In the genomic region with DNA sequence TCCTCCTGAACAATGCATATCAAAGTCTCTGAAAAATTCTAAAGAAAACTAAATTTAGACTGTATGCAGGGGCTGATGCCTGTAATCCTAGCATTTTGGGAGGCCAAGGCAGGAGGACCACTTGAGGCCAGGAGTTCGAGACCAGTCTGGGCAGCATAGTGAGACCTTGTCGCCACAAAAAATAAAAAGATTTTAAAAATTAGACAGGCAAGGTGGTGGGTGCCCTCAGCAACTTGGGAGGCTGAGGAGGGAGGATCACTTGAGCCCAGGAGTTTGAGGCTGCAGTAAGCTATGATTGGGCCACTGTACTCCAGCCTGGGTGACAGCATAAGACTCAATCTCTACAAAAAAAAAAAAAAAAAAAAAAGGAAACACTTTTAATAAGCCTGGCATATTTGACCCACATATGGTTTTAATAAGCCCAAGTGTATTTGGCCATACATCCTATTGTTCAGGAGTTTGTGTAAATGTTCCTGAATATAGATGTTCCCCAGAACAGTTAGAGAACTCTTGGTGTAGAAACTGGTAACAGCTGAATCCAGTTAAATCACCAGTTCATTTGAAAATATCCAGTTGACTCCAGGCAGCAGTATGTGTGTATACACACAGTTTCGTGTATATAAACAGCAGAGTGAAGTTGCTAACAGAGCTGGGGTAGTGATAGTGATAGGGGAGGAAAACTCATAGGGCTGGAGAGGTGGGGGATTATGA, we compare ENCODE assay signal across 12 cellular contexts. TPM values are rescaled to one million over a fixed set of nuclear protein-coding genes. Genes with fewer than 3 reads are reported as not detected.
DNase-seq lines count a peak whose midpoint lies in the region; ATAC-seq and TF ChIP-seq lines count a peak whose summit lies in the region.
"Had no signal": no experiment of that assay in that cellular context is flagged by ENCODE, and none has a peak within 500 bp of the region (broad histone marks: within the 10 kb centered on the region; RNA-seq: fewer than 3 reads in every experiment).

No MANE protein-coding gene starts in this region.

- H2AK9ac ChIP-seq in IMR-90 (replicated peaks; ENCODE audit: low read depth, low read length, poor library complexity) = no peak overlapping the region

- ATAC-seq in GM18909 (IDR thresholded peaks at IDR 0.05; ENCODE audit: poor library complexity, unreplicated experiment) (peak; percentile 24), IMR-90 (ENCODE audit: low read depth) (peak; percentile 50), psoas muscle (peak in 1 of 4 donors; percentile 23), GM19397 (IDR thresholded peaks at IDR 0.05; ENCODE audit: unreplicated experiment) (no peak), GM19023 (IDR thresholded peaks at IDR 0.05; ENCODE audit: unreplicated experiment) (no peak)

- H4K8ac ChIP-seq in IMR-90 (ENCODE audit: low read depth in 2 of 2, low read length in 2 of 2) = peak overlapping the region; percentile 2 to 70; a peak in 3 of 4 replicates

- H2AK5ac ChIP-seq in IMR-90 (ENCODE audit: low read depth, low read length) = peak overlapping the region; percentile 52

- H3K18ac ChIP-seq in IMR-90 (ENCODE audit: low read depth, low read length) = peak overlapping the region; percentile 87

- peaks cover 19% of the 10 kb centered on the region for H3K9me1 ChIP-seq in IMR-90 (ENCODE audit: insufficient read depth, low read length)

- TF ChIP-seq POLR2A in IMR-90 (IDR thresholded peaks at IDR 0.05; ENCODE audit: low read depth, low read length) = no peak

- H3K4me1 ChIP-seq in IMR-90 (ENCODE audit: control insufficient read depth, insufficient read depth, low read length) (peaks cover 27% of the 10 kb centered on the region), psoas muscle (peaks cover 14% of the 10 kb centered on the region)

- CTCF ChIA-PET in IMR-90 (lab: Yijun Ruan, JAX) = interaction anchor here (0.8 to 1.5 kb wide), 2 partner anchors 16 to 64 kb away, joined by 3 read pairs; no protein-coding TSS in a partner anchor
- CTCF ChIA-PET in GM10248 (lab: Yijun Ruan, JAX) = interaction anchor here (1.6 kb wide), 1 partner anchor 9 kb away, joined by 6 read pairs; no protein-coding TSS in a partner anchor

- H3K4me2 ChIP-seq in IMR-90 (ENCODE audit: low read depth, low read length) = peak overlapping the region; percentile 78

- H2BK15ac ChIP-seq in IMR-90 (ENCODE audit: low read depth, low read length) = peak overlapping the region; percentile 69; the same call in 1 of the 3 replicates

- peak overlapping the region; percentile 96 for H2BK20ac ChIP-seq in IMR-90 (ENCODE audit: low read depth, low read length)

- no TSS peak for BruUV-seq in IMR-90 (replicated peaks; lab: Mats Ljungman, UMichigan)

- H3K27ac ChIP-seq in IMR-90 (ENCODE audit: insufficient read depth, low read length) (peak overlapping the region; percentile 97), psoas muscle (peak overlapping the region; percentile 30)
- H3K27ac ChIP-seq: testis had no signal

- POLR2A ChIA-PET in IMR-90 (lab: Charles Lee; ENCODE audit: unreplicated experiment) = no interaction called here
- POLR2A ChIA-PET in GM10248 (lab: Yijun Ruan, JAX) = interaction anchor here (0.6 kb wide), 2 partner anchors 11 to 1462 kb away, joined by 4 to 5 read pairs; a partner anchor contains a TSS

- peak overlapping the region; percentile 8 for H3K14ac ChIP-seq in IMR-90 (replicated peaks; ENCODE audit: low read depth, low read length)

- peak overlapping the region; percentile 72 for H3K56ac ChIP-seq in IMR-90 (ENCODE audit: extremely low read depth, insufficient read depth, low read length)

- H3K27me3 ChIP-seq in IMR-90 (ENCODE audit: control insufficient read depth, insufficient read depth, low read length) (no peaks in the 10 kb centered on the region), psoas muscle (ENCODE audit: insufficient read depth in 3 of 3, low read length in 2 of 3) (no peaks in the 10 kb centered on the region)
- H3K27me3 ChIP-seq: testis had no signal

- no peaks in the 10 kb centered on the region for H4K20me1 ChIP-seq in IMR-90 (ENCODE audit: insufficient read depth, low read length)

- no peak overlapping the region; the same call in 1 of the 2 replicates for H3K9ac ChIP-seq in IMR-90 (ENCODE audit: low read depth, low read length)

- H3K23ac ChIP-seq in IMR-90 (ENCODE audit: low read depth, low read length) = peak overlapping the region; percentile 66

- H4K91ac ChIP-seq in IMR-90 (ENCODE audit: insufficient read depth, low read depth, low read length) = peak overlapping the region; percentile 81

- H3K4ac ChIP-seq in IMR-90 (ENCODE audit: low read depth, low read length) = peak overlapping the region; percentile 71

- intact Hi-C loops in IMR-90 (cut with micrococcal nuclease) = loop anchor here (2.0 kb wide), 2 partner anchors 15 to 31 kb away; a partner anchor contains a TSS
- intact Hi-C loops in psoas muscle (cut with DNase I) = no loop called here

- in situ Hi-C loops in IMR-90 (cut with MboI; ENCODE audit: low sequenced_read_pairs) = no loop called here

- dilution Hi-C loops in IMR-90 (cut with HindIII; ENCODE audit: low sequenced_read_pairs, unreplicated experiment) = no loop called here

- H3K9me3 ChIP-seq in IMR-90 (ENCODE audit: control insufficient read depth, insufficient read depth, low read length) = no peaks in the 10 kb centered on the region
- H3K9me3 ChIP-seq in psoas muscle = no peaks in the 10 kb centered on the region
- H3K9me3 ChIP-seq: testis had no signal

- peak overlapping the region; percentile 19 for H2AFZ ChIP-seq in IMR-90 (replicated peaks; ENCODE audit: low read length, poor library complexity)

- TF ChIP-seq CTCF in IMR-90 (conservative IDR thresholded peaks at IDR 0.05; ENCODE audit: low read depth, low read length) (no peak), psoas muscle (IDR thresholded peaks at IDR 0.05) (no peak), GM10248 (IDR thresholded peaks at IDR 0.05; ENCODE audit: control extremely low read depth, extremely low read depth, low read depth, missing control alignments) (no peak)

- peak overlapping the region; percentile 90 for H4K5ac ChIP-seq in IMR-90 (ENCODE audit: low read depth, low read length)

- H2BK5ac ChIP-seq in IMR-90 (ENCODE audit: low read depth, low read length, poor library complexity, severe bottlenecking) = peak overlapping the region; percentile 90

- no peak overlapping the region for H3K4me3 ChIP-seq in IMR-90 (ENCODE audit: insufficient read depth, low read depth, low read length)
- H3K4me3 ChIP-seq in psoas muscle = no peak overlapping the region
- H3K4me3 ChIP-seq: testis had no signal

- TF ChIP-seq RAD21 in IMR-90 (IDR thresholded peaks at IDR 0.05; ENCODE audit: low read length) = no peak

- 0% methylated on average over 1 of the region's 3 CpGs; no CpG with 5 or more reads in 1 of the 2 experiments for WGBS in IMR-90 (ENCODE audit: extremely low coverage in 2 of 2, insufficient read length in 1 of 2), 2 experiments
- 83 to 89% (median 86%) methylated on average over 3 of the region's 3 CpGs for WGBS in psoas muscle, 3 donors

- H2BK120ac ChIP-seq in IMR-90 (ENCODE audit: low read depth, low read length) = peak overlapping the region; percentile 85

- DNase-seq in IMR-90 (peak; percentile 68), fibroblast of gingiva (ENCODE audit: low read depth) (peak; percentile 94), psoas muscle (no peak), GM10248 (ENCODE audit: extremely low spot score) (no peak), superior temporal gyrus (ENCODE audit: extremely low spot score) (no peak)
- DNase-seq: NCI-H187; stimulated activated CD4-positive, alpha-beta T cell treated with anti-CD3 and anti-CD28 coated beads, Interleukin-1b, Interleukin-23, amount 100 ng/mL, for 48 hours had no signal

- H3K36me3 ChIP-seq in IMR-90 (ENCODE audit: control insufficient read depth, insufficient read depth, low read length) (no peaks in the 10 kb centered on the region), psoas muscle (ENCODE audit: insufficient read depth in 1 of 2, low read depth in 1 of 2) (no peaks in the 10 kb centered on the region)

- H3K79me1 ChIP-seq in IMR-90 (ENCODE audit: low read depth in 1 of 2, low read length in 2 of 2) = no peaks in the 10 kb centered on the region

TF ChIP-seq in IMR-90, 13 proteins besides CTCF, POLR2A, EP300 and RAD21:
- TF ChIP-seq RFX5 (IDR thresholded peaks at IDR 0.05; ENCODE audit: low read depth, low read length) (no peak), MAFK (IDR thresholded peaks at IDR 0.05; ENCODE audit: low read depth, low read length) (no peak)

RNA-seq across cellular contexts. Expression of a gene that starts 30.3 kb away (rescaled TPM):
- total RNA-seq in IMR-90 (2012; rRNA removed) = 7.0 and 11.9 TPM in 2 replicates
- polyA plus RNA-seq in IMR-90 (2012; rRNA removed) = 5.7 and 6.3 TPM in 2 replicates
- polyA plus RNA-seq in IMR-90 (2012; cell fraction: cytosol; rRNA removed) = 2.9 and 5.0 TPM in 2 replicates
- polyA plus RNA-seq in IMR-90 (2012; cell fraction: nucleus; rRNA removed; ENCODE audit: low replicate concordance) = 3.4 and 4.4 TPM in 2 replicates
- total RNA-seq in psoas muscle = 1 to 10 TPM; 3.0 to 9.2 (median 4.2) TPM
- polyA plus RNA-seq in psoas muscle = 10 to 100 TPM in 1 of 3 donors, 1 to 10 TPM in 2; 6.2 to 11.0 (median 7.6) TPM

RNA-seq across cellular contexts. Expression of a gene that starts 59.3 kb away (rescaled TPM):
- total RNA-seq in IMR-90 (2012; rRNA removed) (not detected in 2 replicates), psoas muscle (not detected)
- polyA plus RNA-seq in IMR-90 (2012; rRNA removed) (not detected in 2 replicates), psoas muscle (not detected)
- polyA plus RNA-seq in IMR-90 (2012; cell fraction: cytosol; rRNA removed) = not detected in 2 replicates
- polyA plus RNA-seq in IMR-90 (2012; cell fraction: nucleus; rRNA removed; ENCODE audit: low replicate concordance) = not detected in 2 replicates
- total RNA-seq: Calu3 had no signal

Comparison
In these comparisons a context has a peak if more than half of its experiments do, and no peak if none do; other contexts are left out.
1. ATAC-seq: peak in GM18909 (single experiment) and IMR-90 (single experiment); none in GM19397 (single experiment) and GM19023 (single experiment).
2. DNase-seq: peak in IMR-90 (single experiment) and fibroblast of gingiva (single experiment); none in psoas muscle (0 of 2), GM10248 (single experiment) and superior temporal gyrus (single experiment).